15 cellular contexts compared by ENCODE assay signal in the genomic region with DNA sequence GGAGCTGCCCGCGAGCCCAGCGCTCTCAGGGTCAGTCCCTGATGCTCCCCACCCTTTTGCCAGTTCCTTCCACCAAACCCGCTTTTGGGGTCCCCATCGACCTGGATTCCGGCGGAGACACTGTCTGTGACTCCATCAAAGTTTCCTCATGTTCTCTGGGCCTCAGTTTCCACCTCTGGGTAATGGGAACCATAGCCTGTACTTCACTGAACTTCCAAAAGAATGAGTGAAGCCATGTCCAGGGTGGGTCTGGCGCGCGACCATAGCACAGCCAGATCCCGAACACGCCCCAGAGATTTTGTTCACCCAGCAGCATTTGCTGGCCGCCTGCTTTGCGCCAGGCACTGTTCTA. TPM values are rescaled to one million over a fixed set of nuclear protein-coding genes. Genes with fewer than 3 reads are reported as not detected.
DNase-seq lines count a peak whose midpoint lies in the region; ATAC-seq and TF ChIP-seq lines count a peak whose summit lies in the region.
"Had no signal": no experiment of that assay in that cellular context is flagged by ENCODE, and none has a peak within 500 bp of the region (broad histone marks: within the 10 kb centered on the region; RNA-seq: fewer than 3 reads in every experiment).

No MANE protein-coding gene starts in this region.

- ATAC-seq in right cardiac atrium (no peak), heart left ventricle (no peak), naive B cell (ENCODE audit: low read depth in 2 of 2) (no peak), HG02973 (IDR thresholded peaks at IDR 0.05; ENCODE audit: unreplicated experiment) (no peak)
- ATAC-seq: esophagus mucosa, left cardiac atrium had no signal

- no peaks in the 10 kb centered on the region for H3K27me3 ChIP-seq in right cardiac atrium (ENCODE audit: control insufficient read depth, insufficient read depth)
- peaks cover 5 to 32% (median 15%) of the 10 kb centered on the region in 9 donors for H3K27me3 ChIP-seq in heart left ventricle
- peaks cover 3 to 13% of the 10 kb centered on the region in 2 donors for H3K27me3 ChIP-seq in duodenal mucosa (ENCODE audit: control insufficient read depth in 1 of 2, insufficient read depth in 2 of 2, low read length in 2 of 2)

- peaks cover 5 to 9% of the 10 kb centered on the region in 2 donors for H3K36me3 Mint-ChIP-seq in naive B cell
- no peaks in the 10 kb centered on the region for H3K36me3 Mint-ChIP-seq in mesothelial cell of epicardium
- H3K36me3 Mint-ChIP-seq: T-cell had no signal

- peaks cover 2% of the 10 kb centered on the region for H3K4me1 ChIP-seq in right cardiac atrium (ENCODE audit: control insufficient read depth, insufficient read depth, low read length)
- H3K4me1 ChIP-seq in heart left ventricle = peaks cover 0 to 7% (median 0%) of the 10 kb centered on the region in 12 donors
- no peaks in the 10 kb centered on the region for H3K4me1 ChIP-seq in duodenal mucosa (ENCODE audit: control insufficient read depth in 1 of 2, insufficient read depth in 2 of 2, low read length in 2 of 2)
- H3K4me1 ChIP-seq: pancreas had no signal

- H3K9me3 Mint-ChIP-seq in naive B cell (peaks cover 0 to 5% (median 4%) of the 10 kb centered on the region in 7 donors), mesothelial cell of epicardium (peaks cover 5% of the 10 kb centered on the region)
- H3K9me3 Mint-ChIP-seq: T-cell had no signal

- H3K36me3 ChIP-seq in heart left ventricle (no peaks in the 10 kb centered on the region), duodenal mucosa (ENCODE audit: control insufficient read depth in 1 of 2, insufficient read depth in 2 of 2, low read length in 2 of 2) (no peaks in the 10 kb centered on the region)
- H3K36me3 ChIP-seq: pancreas had no signal

- H3K4me1 Mint-ChIP-seq in naive B cell (peaks cover 0 to 12% (median 3%) of the 10 kb centered on the region in 3 donors), mesothelial cell of epicardium (no peaks in the 10 kb centered on the region)

- no peak overlapping the region for H3K27ac ChIP-seq in right cardiac atrium (ENCODE audit: low read length)
- H3K27ac ChIP-seq in heart left ventricle = no peak overlapping the region
- H3K27ac ChIP-seq in duodenal mucosa (ENCODE audit: low read depth, low read length) = no peak overlapping the region
- H3K27ac ChIP-seq: pancreas had no signal

- DNase-seq in right cardiac atrium (no peak), heart left ventricle (no peak), naive B cell (no peak), mesothelial cell of epicardium (ENCODE audit: low spot score in 2 of 2, unreplicated experiment in 2 of 2) (no peak), DMS53 treated with DMSO at 0.1 percent for 48 hours (lab: John Stamatoyannopoulos, UW; ENCODE audit: unreplicated experiment) (no peak), occipital lobe (lab: John Stamatoyannopoulos, UW) (no peak)
- DNase-seq: cortex of kidney; left cardiac atrium; NK-92 treated with Interleukin-12 subunit alpha and Interleukin-12 subunit beta, amount 100 ng/mL, for 24 hours had no signal

- H3K4me3 ChIP-seq in right cardiac atrium (ENCODE audit: low read length) (peak overlapping the region; percentile 27), heart left ventricle (peak overlapping the region in 3 of 12 donors; percentile 1 to 18 (median 14)), duodenal mucosa (ENCODE audit: low read depth in 1 of 2, low read length in 2 of 2) (peak overlapping the region; percentile 28 to 39)

- H3K4me3 Mint-ChIP-seq in naive B cell (peak overlapping the region in 5 of 8 donors; percentile 9 to 57 (median 28)), mesothelial cell of epicardium (no peak overlapping the region)

- TF ChIP-seq CTCF in heart left ventricle (IDR thresholded peaks at IDR 0.05) = no peak
- no peak for TF ChIP-seq CTCF in mesothelial cell of epicardium (IDR thresholded peaks at IDR 0.05; ENCODE audit: unreplicated experiment)

- no peak for TF ChIP-seq POLR2A in heart left ventricle (IDR thresholded peaks at IDR 0.05)

- no peak overlapping the region for H3K9ac ChIP-seq in duodenal mucosa (ENCODE audit: low read depth in 1 of 2, low read length in 2 of 2)

- WGBS in right cardiac atrium = 34% methylated on average over 14 of the region's 14 CpGs
- WGBS in heart left ventricle, 4 donors = 25 to 43% (median 29%) methylated on average over 7 to 14 of the region's 14 CpGs

- H3K27me3 Mint-ChIP-seq in naive B cell (peaks cover 26 to 37% (median 30%) of the 10 kb centered on the region in 3 donors), mesothelial cell of epicardium (ENCODE audit: low read depth) (peaks cover 63% of the 10 kb centered on the region)

- H3K27ac Mint-ChIP-seq in naive B cell (peak overlapping the region in 1 of 6 donors; percentile 64), mesothelial cell of epicardium (no peak overlapping the region)
- H3K27ac Mint-ChIP-seq: T-cell had no signal

- no peaks in the 10 kb centered on the region for H3K9me3 ChIP-seq in right cardiac atrium (ENCODE audit: control insufficient read depth, low read length)
- H3K9me3 ChIP-seq in heart left ventricle = peaks cover 0 to 5% (median 0%) of the 10 kb centered on the region in 12 donors
- no peaks in the 10 kb centered on the region for H3K9me3 ChIP-seq in duodenal mucosa (ENCODE audit: control insufficient read depth in 1 of 2, low read length in 2 of 2)
- H3K9me3 ChIP-seq: pancreas had no signal

- intact Hi-C loops in right cardiac atrium (cut with DNase I) (loop anchor here in 1 of 4 donors (10.0 kb wide), 1 partner anchor 58 kb away; no protein-coding TSS in a partner anchor), heart left ventricle (cut with DNase I) (no loop called here)

RNA-seq across cellular contexts. Expression of a gene that starts 0.3 kb away (rescaled TPM):
- total RNA-seq in right cardiac atrium (under 1 TPM in 1 of 4 donors, not detected in 3; 0.09 TPM), heart left ventricle (not detected), mesothelial cell of epicardium (0.09 TPM in 2 of 3 replicates, not detected in the other), occipital lobe (not detected)
- polyA plus RNA-seq in right cardiac atrium (not detected), heart left ventricle (not detected), naive B cell (ENCODE audit: low read depth in 6 of 6) (1 to 10 TPM in 1 of 6 donors, under 1 TPM in 4, not detected in 1; 0.21 to 1.2 (median 0.81) TPM)
- total RNA-seq: activated CD8-positive, alpha-beta memory T cell treated with anti-CD3 and anti-CD28 coated beads for 36 hours; esophagus mucosa; left cardiac atrium; pancreas had no signal

RNA-seq across cellular contexts. Expression of a gene that starts 43.4 kb away (rescaled TPM):
- total RNA-seq in right cardiac atrium = 10 to 100 TPM; 28.1 to 38.3 (median 31.4) TPM
- 15.0 TPM for polyA plus RNA-seq in right cardiac atrium
- 10 to 100 TPM; 16.4 to 33.6 (median 24.6) TPM for total RNA-seq in heart left ventricle
- polyA plus RNA-seq in heart left ventricle = 1 to 10 TPM; 8.3 to 9.6 TPM
- 1 to 10 TPM; 1.2 to 2.9 (median 1.8) TPM for polyA plus RNA-seq in naive B cell (ENCODE audit: low read depth in 6 of 6)
- total RNA-seq in mesothelial cell of epicardium = 20.4 to 22.1 TPM (median 21.4 TPM) in 3 replicates
- total RNA-seq in occipital lobe = 10.9 TPM
